Comparison of ENCODE assay signal across 8 cellular contexts in genomic region chr22:24985824-24986214, GRCh38. TPM values are rescaled to one million over a fixed set of nuclear protein-coding genes. Genes with fewer than 3 reads are reported as not detected.
DNase-seq lines count a peak whose midpoint lies in the region; ATAC-seq and TF ChIP-seq lines count a peak whose summit lies in the region.

No MANE protein-coding gene starts in this region.

- H3K36me3 Mint-ChIP-seq in activated CD4-positive, alpha-beta T cell treated with anti-CD3 and anti-CD28 coated beads, Interleukin-2, amount 10 ng/mL, durations not matched to agents 24 days and 14 days (ENCODE audit: low read depth), result no peaks in the 10 kb centered on the region

- no peak for TF ChIP-seq POLR2A in GM18505 (IDR thresholded peaks at IDR 0.05; ENCODE audit: borderline replicate concordance, extremely low read depth, insufficient read depth, insufficient read length)

- peaks cover 14% of the 10 kb centered on the region for H3K27me3 Mint-ChIP-seq in activated CD4-positive, alpha-beta T cell treated with anti-CD3 and anti-CD28 coated beads, Interleukin-2, amount 10 ng/mL, durations not matched to agents 24 days and 14 days

- no peaks in the 10 kb centered on the region for H3K9me3 ChIP-seq in left lung
- H3K9me3 ChIP-seq in tibial artery, result no peaks in the 10 kb centered on the region

- no peaks in the 10 kb centered on the region for H3K9me3 Mint-ChIP-seq in activated CD4-positive, alpha-beta T cell treated with anti-CD3 and anti-CD28 coated beads, Interleukin-2, amount 10 ng/mL, durations not matched to agents 24 days and 14 days

- TF ChIP-seq CTCF in left lung (IDR thresholded peaks at IDR 0.05) (no peak), tibial artery (IDR thresholded peaks at IDR 0.05) (no peak)

- peak overlapping the region; percentile 49 for H3K27ac Mint-ChIP-seq in activated CD4-positive, alpha-beta T cell treated with anti-CD3 and anti-CD28 coated beads, Interleukin-2, amount 10 ng/mL, durations not matched to agents 24 days and 14 days

- peak; percentile 71 for DNase-seq in activated CD4-positive, alpha-beta T cell treated with anti-CD3 and anti-CD28 coated beads, Interleukin-2, amount 10 ng/mL, durations not matched to agents 24 days and 14 days
- no peak for DNase-seq in activated CD4-positive, alpha-beta T cell treated with anti-CD3 and anti-CD28 coated beads, Interleukin-2, amount 50 U/mL, for 4 hours
- DNase-seq in left lung (no peak), tibial artery (peak; percentile 51 to 73), NCI-H146 treated with DMSO at 0.1 percent for 48 hours (lab: John Stamatoyannopoulos, UW; ENCODE audit: unreplicated experiment) (no peak), G401 (ENCODE audit: low spot score) (no peak)

- peak overlapping the region; percentile 9 for H3K4me3 Mint-ChIP-seq in activated CD4-positive, alpha-beta T cell treated with anti-CD3 and anti-CD28 coated beads, Interleukin-2, amount 10 ng/mL, durations not matched to agents 24 days and 14 days

- H3K27me3 ChIP-seq in left lung (no peaks in the 10 kb centered on the region), tibial artery (no peaks in the 10 kb centered on the region)

- H3K36me3 ChIP-seq in left lung (no peaks in the 10 kb centered on the region), tibial artery (no peaks in the 10 kb centered on the region)

- ATAC-seq in left lung, result peak; percentile 70
- no peak for ATAC-seq in GM18505 (IDR thresholded peaks at IDR 0.05; ENCODE audit: unreplicated experiment)

- intact Hi-C loops in activated CD4-positive, alpha-beta T cell treated with anti-CD3 and anti-CD28 coated beads, Interleukin-2, amount 10 ng/mL, durations not matched to agents 24 days and 14 days (cut with micrococcal nuclease), result no loop called here
- intact Hi-C loops in left lung (cut with DNase I) (no loop called here), tibial artery (cut with DNase I; ENCODE audit: low total_unique reads) (no loop called here)

- H3K4me3 ChIP-seq in left lung, result no peak overlapping the region
- H3K4me3 ChIP-seq in tibial artery, result peak overlapping the region in 1 of 2 donors; percentile 18

- H3K27ac ChIP-seq in cingulate gyrus (ENCODE audit: low read depth, low read length), result peak overlapping the region; percentile 10
- peak overlapping the region; percentile 65 to 69 for H3K27ac ChIP-seq in left lung
- peak overlapping the region; percentile 37 to 47 for H3K27ac ChIP-seq in tibial artery

- H3K4me1 ChIP-seq in left lung (peaks cover 0 to 8% of the 10 kb centered on the region in 2 donors), tibial artery (peaks cover 0 to 24% (median 15%) of the 10 kb centered on the region in 4 donors)

- in situ Hi-C loops in G401 (cut with HindIII; ENCODE audit: low sequenced_read_pairs), result no loop called here

- H3K4me1 Mint-ChIP-seq in activated CD4-positive, alpha-beta T cell treated with anti-CD3 and anti-CD28 coated beads, Interleukin-2, amount 10 ng/mL, durations not matched to agents 24 days and 14 days, result peaks cover 23% of the 10 kb centered on the region

RNA-seq across cellular contexts. Expression of gene KIAA1671, which starts 33.3 kb away (rescaled TPM):
- 11.2 and 11.4 TPM in 2 replicates for total RNA-seq in activated CD4-positive, alpha-beta T cell treated with anti-CD3 and anti-CD28 coated beads, Interleukin-2, amount 10 ng/mL, durations not matched to agents 24 days and 14 days
- 10 to 100 TPM; 31.9 to 35.0 TPM for total RNA-seq in left lung
- total RNA-seq in G401 (2014; rRNA removed; shearing (Covaris generic)), result 9.6 and 9.8 TPM in 2 replicates

RNA-seq across cellular contexts. Expression of gene LHFPL7, which starts 39.3 kb away (rescaled TPM):
- not detected in 2 replicates for total RNA-seq in activated CD4-positive, alpha-beta T cell treated with anti-CD3 and anti-CD28 coated beads, Interleukin-2, amount 10 ng/mL, durations not matched to agents 24 days and 14 days
- not detected for total RNA-seq in left lung
- total RNA-seq in G401 (2014; rRNA removed; shearing (Covaris generic)), result not detected in 2 replicates

Comparison
In these comparisons a context has a peak if more than half of its experiments do, and no peak if none do; other contexts are left out.
1. DNase-seq: peak in activated CD4-positive, alpha-beta T cell treated with anti-CD3 and anti-CD28 coated beads, Interleukin-2, amount 10 ng/mL, durations not matched to agents 24 days and 14 days (single experiment) and tibial artery (2 of 2); none in activated CD4-positive, alpha-beta T cell treated with anti-CD3 and anti-CD28 coated beads, Interleukin-2, amount 50 U/mL, for 4 hours (0 of 2), left lung (0 of 2), NCI-H146 treated with DMSO at 0.1 percent for 48 hours (single experiment) and G401 (single experiment).
2. H3K27ac ChIP-seq: peak in every context shown above with its lines; median percentile 67 in left lung; 42 in tibial artery; 10 in cingulate gyrus.